ENCODE assay signal across 1 cellular context in genomic region chr2:203238711-203239526, GRCh38.
A peak's percentile ranks its signal among the peaks of the same experiment; 100 is the strongest.
TF ChIP-seq lines count a peak whose summit lies in the region.

Gene CYP20A1 (plus strand): TSS chr2:203239018. CDS start chr2:203239063, 45 bp downstream.

TF ChIP-seq in A549, 52 proteins besides CTCF, POLR2A, EP300 and RAD21 (continued from another document):
- TF ChIP-seq E2F6 (IDR thresholded peaks at IDR 0.05; ENCODE audit: borderline replicate concordance, low read depth) (peak; percentile 54), NPAS2 (CRISPR knock-in tag; IDR thresholded peaks at IDR 0.05; ENCODE audit: borderline replicate concordance) (no peak), HEYL (CRISPR knock-in tag; IDR thresholded peaks at IDR 0.05) (no peak), CHD4 (IDR thresholded peaks at IDR 0.05; ENCODE audit: borderline replicate concordance) (no peak)
